24 cellular contexts compared by ENCODE assay signal in genomic region chr15:69887018-69887417, GRCh38.
"Had no signal": no experiment of that assay in that cellular context is flagged by ENCODE, and none has a peak within 500 bp of the region (broad histone marks: within the 10 kb centered on the region; RNA-seq: fewer than 3 reads in every experiment).

No MANE protein-coding gene starts in this region.

- H3K9me3 ChIP-seq: gastrocnemius medialis, left lung, lower lobe of right lung, pancreas, suprapubic skin, thyroid gland, upper lobe of left lung, uterus had no signal

- H3K36me3 Mint-ChIP-seq: immature natural killer cell, memory B cell, mesothelial cell of epicardium, natural killer cell had no signal

- H3K4me1 Mint-ChIP-seq: immature natural killer cell, natural killer cell had no signal

- H3K4me1 ChIP-seq: gastrocnemius medialis, left lung, lower lobe of right lung, pancreas, suprapubic skin, upper lobe of left lung, uterus had no signal

- DNase-seq: cortex of kidney; dorsolateral prefrontal cortex; effector CD8-positive, alpha-beta T cell; gastrocnemius medialis; glutamatergic neuron; immature natural killer cell; left lung; lower lobe of right lung; natural killer cell; nucleus accumbens; pancreas; right cardiac atrium; small intestine; stimulated activated CD4-positive, alpha-beta T cell treated with anti-CD3 and anti-CD28 coated beads, Interleukin-12 subunit alpha, Interleukin-12 subunit beta, amount 100 ng/mL, for 4 hours; stimulated activated naive CD4-positive, alpha-beta T cell treated with Interleukin-2 at 50 U/mL for 16 hours; thyroid gland; upper lobe of left lung; uterus had no signal

- H3K27ac ChIP-seq: dorsolateral prefrontal cortex, gastrocnemius medialis, left lung, lower lobe of right lung, pancreas, suprapubic skin, thyroid gland, upper lobe of left lung, uterus had no signal

- H3K36me3 ChIP-seq: gastrocnemius medialis, left lung, lower lobe of right lung, pancreas, suprapubic skin, thyroid gland, upper lobe of left lung, uterus had no signal

- H3K9me3 Mint-ChIP-seq: immature natural killer cell, natural killer cell had no signal

- H3K27me3 Mint-ChIP-seq: memory B cell had no signal

- ATAC-seq: esophagus mucosa, gastrocnemius medialis, left lung, lower lobe of right lung, natural killer cell, pancreas, right cardiac atrium had no signal

- H3K27me3 ChIP-seq: gastrocnemius medialis, thyroid gland, upper lobe of left lung, uterus had no signal

- H3K27ac Mint-ChIP-seq: immature natural killer cell, memory B cell, mesothelial cell of epicardium, natural killer cell, progenitor cell of endocrine pancreas had no signal

- H3K4me3 Mint-ChIP-seq: immature natural killer cell, memory B cell, mesothelial cell of epicardium, natural killer cell, neural crest cell had no signal

- H3K4me3 ChIP-seq: dorsolateral prefrontal cortex, gastrocnemius medialis, left lung, lower lobe of right lung, pancreas, suprapubic skin, thyroid gland, upper lobe of left lung, uterus had no signal
